ENCODE assay signal across 8 cellular contexts in the genomic region with DNA sequence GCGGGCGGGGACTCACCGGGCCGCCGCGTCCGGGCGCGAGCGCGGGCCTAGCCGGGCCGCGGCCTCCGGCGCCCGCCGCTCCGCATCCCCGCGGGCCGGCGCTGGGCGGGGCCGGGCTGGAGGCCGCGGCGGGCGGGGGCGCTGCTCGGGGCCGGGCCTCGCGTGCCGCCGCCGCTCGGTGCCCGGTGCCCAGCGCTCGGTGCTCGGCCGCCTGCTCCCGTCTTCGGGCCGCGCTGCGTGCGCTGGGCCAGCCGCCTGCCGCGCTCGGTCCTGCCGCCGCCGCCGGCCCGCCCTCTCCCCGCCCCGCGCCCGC. TPM values are rescaled to one million over a fixed set of nuclear protein-coding genes. Genes with fewer than 3 reads are reported as not detected.
A peak's percentile ranks its signal among the peaks of the same experiment; 100 is the strongest.
DNase-seq lines count a peak whose midpoint lies in the region; ATAC-seq and TF ChIP-seq lines count a peak whose summit lies in the region.

Gene AKT1, minus strand, starts transcription at position 281 of the 313 bp plus-strand sequence. CDS start 3,105 bp downstream, outside the sequence.

- DNase-seq in activated naive CD8-positive, alpha-beta T cell treated with anti-CD3 and anti-CD28 coated beads, Interleukin-2, amount 50 U/mL, for 24 hours, result no peak
- no peak for DNase-seq in hepatocyte (ENCODE audit: low spot score)
- no peak for DNase-seq in NCI-H510A (lab: John Stamatoyannopoulos, UW)
- DNase-seq in stimulated activated CD4-positive, alpha-beta T cell treated with anti-CD3 and anti-CD28 coated beads, Interleukin-2, amount 100 ng/mL, for 48 hours, result no peak
- no peak for DNase-seq in stimulated activated CD4-positive, alpha-beta T cell treated with anti-CD3 and anti-CD28 coated beads, Interleukin-1b, Interleukin-23, amount 100 ng/mL, for 48 hours

- ATAC-seq in HG02884 (IDR thresholded peaks at IDR 0.05; ENCODE audit: unreplicated experiment), result peak; percentile 32
- peak; percentile 22 for ATAC-seq in activated naive CD8-positive, alpha-beta T cell treated with anti-CD3 and anti-CD28 coated beads, Interleukin-2, amount 50 U/mL, for 24 hours

- peak within 1 kb of the TSS; percentile 87 for H3K4me3 Mint-ChIP-seq in activated naive CD8-positive, alpha-beta T cell treated with anti-CD3 and anti-CD28 coated beads, Interleukin-2, amount 50 U/mL, for 24 hours

- peak within 1 kb of the TSS; percentile 78 for H3K27ac Mint-ChIP-seq in activated naive CD8-positive, alpha-beta T cell treated with anti-CD3 and anti-CD28 coated beads, Interleukin-2, amount 50 U/mL, for 24 hours

- H3K79me2 ChIP-seq in hepatocyte, result peaks cover 47% of the 10 kb centered on the region

- no peak for TF ChIP-seq CTCF in C4-2B (conservative IDR thresholded peaks at IDR 0.05)
- TF ChIP-seq CTCF in hepatocyte (IDR thresholded peaks at IDR 0.05; ENCODE audit: poor library complexity), result no peak

- H3K27ac ChIP-seq in C4-2B, result peak within 1 kb of the TSS; percentile 96
- peak within 1 kb of the TSS; percentile 83 for H3K27ac ChIP-seq in hepatocyte
- peak within 1 kb of the TSS; percentile 70 for H3K27ac ChIP-seq in skeletal muscle tissue (ENCODE audit: low read depth, low read length)

- no peaks in the 10 kb centered on the region for H3K36me3 ChIP-seq in hepatocyte (replicated peaks; ENCODE audit: insufficient read depth, low read depth)
- peaks cover 6 to 12% (median 12%) of the 10 kb centered on the region in 3 donors for H3K36me3 ChIP-seq in skeletal muscle tissue (ENCODE audit: control insufficient read depth in 3 of 3, insufficient read depth in 3 of 3, low read length in 3 of 3)

- H3K27me3 Mint-ChIP-seq in activated naive CD8-positive, alpha-beta T cell treated with anti-CD3 and anti-CD28 coated beads, Interleukin-2, amount 50 U/mL, for 24 hours, result peaks cover 7% of the 10 kb centered on the region

- no peaks in the 10 kb centered on the region for H3K9me2 ChIP-seq in hepatocyte (replicated peaks; ENCODE audit: insufficient read depth)

- H3K4me1 ChIP-seq in hepatocyte (ENCODE audit: insufficient read depth) (peaks cover 43% of the 10 kb centered on the region), skeletal muscle tissue (ENCODE audit: control insufficient read depth in 3 of 3, insufficient read depth in 3 of 3, low read length in 3 of 3) (peaks cover 42 to 71% (median 66%) of the 10 kb centered on the region in 3 donors)

- WGBS in hepatocyte (ENCODE audit: low lambda C conversion rate, missing lambda C conversion rate), result 0% methylated on average over 9 of the region's 62 CpGs

- H3K4me1 Mint-ChIP-seq in activated naive CD8-positive, alpha-beta T cell treated with anti-CD3 and anti-CD28 coated beads, Interleukin-2, amount 50 U/mL, for 24 hours, result peaks cover 27% of the 10 kb centered on the region

- H3K9me3 ChIP-seq in hepatocyte (ENCODE audit: low read depth), result no peaks in the 10 kb centered on the region
- H3K9me3 ChIP-seq in skeletal muscle tissue (ENCODE audit: control insufficient read depth in 3 of 3, low read length in 3 of 3), result no peaks in the 10 kb centered on the region

- peaks cover 42% of the 10 kb centered on the region for H4K20me1 ChIP-seq in hepatocyte (ENCODE audit: insufficient read depth, poor library complexity, severe bottlenecking)

- H3K27me3 ChIP-seq in hepatocyte (no peaks in the 10 kb centered on the region), skeletal muscle tissue (ENCODE audit: control insufficient read depth in 3 of 3, insufficient read depth in 3 of 3, low read length in 3 of 3) (no peaks in the 10 kb centered on the region)

- H3K4me3 ChIP-seq in hepatocyte (peak within 1 kb of the TSS; percentile 52), skeletal muscle tissue (ENCODE audit: low read length in 3 of 3) (peak within 1 kb of the TSS; percentile 76 to 82 (median 79))

- H3K9ac ChIP-seq in skeletal muscle tissue (ENCODE audit: low read depth in 1 of 3, low read length in 3 of 3), result peak within 1 kb of the TSS; percentile 73 to 88 (median 74)

- peaks cover 3% of the 10 kb centered on the region for H3K36me3 Mint-ChIP-seq in activated naive CD8-positive, alpha-beta T cell treated with anti-CD3 and anti-CD28 coated beads, Interleukin-2, amount 50 U/mL, for 24 hours (ENCODE audit: low read depth)

- H2AFZ ChIP-seq in hepatocyte, result peak within 1 kb of the TSS; percentile 93

- H3K4me2 ChIP-seq in hepatocyte, result peak within 1 kb of the TSS; percentile 100

- no peaks in the 10 kb centered on the region for H3K9me3 Mint-ChIP-seq in activated naive CD8-positive, alpha-beta T cell treated with anti-CD3 and anti-CD28 coated beads, Interleukin-2, amount 50 U/mL, for 24 hours

RNA-seq across cellular contexts. Expression of gene AKT1, which starts in this region (rescaled TPM):
- total RNA-seq in hepatocyte (120 and 124 TPM in 2 replicates), skeletal muscle tissue (151 TPM)
- polyA plus RNA-seq in hepatocyte, result 155 and 159 TPM in 2 replicates
